Comparison of ENCODE assay signal across 1 cellular context in genomic region chr1:23800396-23801337, GRCh38.
TF ChIP-seq lines count a peak whose summit lies in the region.

Gene GALE, minus strand, starts transcription at chr1:23800754. Its CDS starts 1,747 bp downstream, at chr1:23799007.

TF ChIP-seq in HepG2, 621 proteins besides CTCF, POLR2A, EP300 and RAD21 (continued from another document and continues in another):
- TF ChIP-seq ZNF646 (CRISPR knock-in tag; IDR thresholded peaks at IDR 0.05) (0 out of 2 replicates have a peak, but pooled peaks have one; percentile 9), ZNF891 (CRISPR knock-in tag; IDR thresholded peaks at IDR 0.05) (peak; percentile 36; the same call in 1 of the 2 replicates), SRSF4 (IDR thresholded peaks at IDR 0.05; ENCODE audit: low read depth, low read length, poor library complexity, severe bottlenecking) (no peak), KLF11 (CRISPR knock-in tag; IDR thresholded peaks at IDR 0.05) (no peak), SOX13 (IDR thresholded peaks at IDR 0.05) (no peak), SOX13 (CRISPR knock-in tag; conservative IDR thresholded peaks at IDR 0.05 in 1 of 2, IDR thresholded peaks at IDR 0.05 in 1 of 2) (no peak; a peak in 1 of 4 replicates), HDAC6 (IDR thresholded peaks at IDR 0.05; ENCODE audit: low read depth, low read length) (no peak), TRIM24 (CRISPR knock-in tag; IDR thresholded peaks at IDR 0.05) (no peak), ARHGAP35 (CRISPR knock-in tag; IDR thresholded peaks at IDR 0.05; ENCODE audit: borderline replicate concordance) (0 out of 2 replicates have a peak, but pooled peaks have one; percentile 31), ZBTB44 (CRISPR knock-in tag; IDR thresholded peaks at IDR 0.05) (no peak; the same call in 1 of the 2 replicates), NBN (conservative IDR thresholded peaks at IDR 0.05) (no peak), ZNF780A (CRISPR knock-in tag; IDR thresholded peaks at IDR 0.05) (no peak; the same call in 1 of the 2 replicates), PATZ1 (CRISPR knock-in tag; IDR thresholded peaks at IDR 0.05) (peak; percentile 58; the same call in 1 of the 2 replicates), LCORL (IDR thresholded peaks at IDR 0.05) (no peak), LCORL (CRISPR knock-in tag; IDR thresholded peaks at IDR 0.05) (0 out of 2 replicates have a peak, but pooled peaks have one; percentile 23), ONECUT2 (CRISPR knock-in tag; IDR thresholded peaks at IDR 0.05) (no peak), SKIL (CRISPR knock-in tag; IDR thresholded peaks at IDR 0.05; ENCODE audit: borderline replicate concordance) (no peak; the same call in 1 of the 2 replicates), POLR2G (IDR thresholded peaks at IDR 0.05; ENCODE audit: low read depth, low read length) (peak; percentile 82), KAT7 (CRISPR knock-in tag; IDR thresholded peaks at IDR 0.05; ENCODE audit: borderline replicate concordance) (no peak), STAT6 (CRISPR knock-in tag; IDR thresholded peaks at IDR 0.05; ENCODE audit: borderline replicate concordance) (no peak; the same call in 1 of the 2 replicates), ZNF510 (CRISPR knock-in tag; IDR thresholded peaks at IDR 0.05; ENCODE audit: low read depth) (no peak), MEIS1 (CRISPR knock-in tag; IDR thresholded peaks at IDR 0.05; ENCODE audit: borderline replicate concordance) (peak; percentile 20; the same call in 1 of the 2 replicates), SMYD3 (CRISPR knock-in tag; IDR thresholded peaks at IDR 0.05) (no peak), ZBED4 (CRISPR knock-in tag; IDR thresholded peaks at IDR 0.05; ENCODE audit: borderline replicate concordance) (no peak; the same call in 1 of the 2 replicates), KLF9 (CRISPR knock-in tag; IDR thresholded peaks at IDR 0.05; ENCODE audit: low read depth) (no peak)
- TF ChIP-seq, protein P1, sequence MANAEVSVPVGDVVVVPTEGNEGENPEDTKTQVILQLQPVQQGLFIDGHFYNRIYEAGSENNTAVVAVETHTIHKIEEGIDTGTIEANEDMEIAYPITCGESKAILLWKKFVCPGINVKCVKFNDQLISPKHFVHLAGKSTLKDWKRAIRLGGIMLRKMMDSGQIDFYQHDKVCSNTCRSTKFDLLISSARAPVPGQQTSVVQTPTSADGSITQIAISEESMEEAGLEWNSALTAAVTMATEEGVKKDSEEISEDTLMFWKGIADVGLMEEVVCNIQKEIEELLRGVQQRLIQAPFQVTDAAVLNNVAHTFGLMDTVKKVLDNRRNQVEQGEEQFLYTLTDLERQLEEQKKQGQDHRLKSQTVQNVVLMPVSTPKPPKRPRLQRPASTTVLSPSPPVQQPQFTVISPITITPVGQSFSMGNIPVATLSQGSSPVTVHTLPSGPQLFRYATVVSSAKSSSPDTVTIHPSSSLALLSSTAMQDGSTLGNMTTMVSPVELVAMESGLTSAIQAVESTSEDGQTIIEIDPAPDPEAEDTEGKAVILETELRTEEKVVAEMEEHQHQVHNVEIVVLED (CRISPR knock-in tag; IDR thresholded peaks at IDR 0.05; ENCODE audit: borderline replicate concordance) = peak; percentile 90
- TF ChIP-seq, protein P2, sequence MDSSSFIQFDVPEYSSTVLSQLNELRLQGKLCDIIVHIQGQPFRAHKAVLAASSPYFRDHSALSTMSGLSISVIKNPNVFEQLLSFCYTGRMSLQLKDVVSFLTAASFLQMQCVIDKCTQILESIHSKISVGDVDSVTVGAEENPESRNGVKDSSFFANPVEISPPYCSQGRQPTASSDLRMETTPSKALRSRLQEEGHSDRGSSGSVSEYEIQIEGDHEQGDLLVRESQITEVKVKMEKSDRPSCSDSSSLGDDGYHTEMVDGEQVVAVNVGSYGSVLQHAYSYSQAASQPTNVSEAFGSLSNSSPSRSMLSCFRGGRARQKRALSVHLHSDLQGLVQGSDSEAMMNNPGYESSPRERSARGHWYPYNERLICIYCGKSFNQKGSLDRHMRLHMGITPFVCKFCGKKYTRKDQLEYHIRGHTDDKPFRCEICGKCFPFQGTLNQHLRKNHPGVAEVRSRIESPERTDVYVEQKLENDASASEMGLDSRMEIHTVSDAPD (CRISPR knock-in tag; IDR thresholded peaks at IDR 0.05) = no peak
- TF ChIP-seq, protein P3, sequence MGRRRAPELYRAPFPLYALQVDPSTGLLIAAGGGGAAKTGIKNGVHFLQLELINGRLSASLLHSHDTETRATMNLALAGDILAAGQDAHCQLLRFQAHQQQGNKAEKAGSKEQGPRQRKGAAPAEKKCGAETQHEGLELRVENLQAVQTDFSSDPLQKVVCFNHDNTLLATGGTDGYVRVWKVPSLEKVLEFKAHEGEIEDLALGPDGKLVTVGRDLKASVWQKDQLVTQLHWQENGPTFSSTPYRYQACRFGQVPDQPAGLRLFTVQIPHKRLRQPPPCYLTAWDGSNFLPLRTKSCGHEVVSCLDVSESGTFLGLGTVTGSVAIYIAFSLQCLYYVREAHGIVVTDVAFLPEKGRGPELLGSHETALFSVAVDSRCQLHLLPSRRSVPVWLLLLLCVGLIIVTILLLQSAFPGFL (CRISPR knock-in tag; IDR thresholded peaks at IDR 0.05) = no peak
